Comparison of ENCODE assay signal across 11 cellular contexts in the genomic region with DNA sequence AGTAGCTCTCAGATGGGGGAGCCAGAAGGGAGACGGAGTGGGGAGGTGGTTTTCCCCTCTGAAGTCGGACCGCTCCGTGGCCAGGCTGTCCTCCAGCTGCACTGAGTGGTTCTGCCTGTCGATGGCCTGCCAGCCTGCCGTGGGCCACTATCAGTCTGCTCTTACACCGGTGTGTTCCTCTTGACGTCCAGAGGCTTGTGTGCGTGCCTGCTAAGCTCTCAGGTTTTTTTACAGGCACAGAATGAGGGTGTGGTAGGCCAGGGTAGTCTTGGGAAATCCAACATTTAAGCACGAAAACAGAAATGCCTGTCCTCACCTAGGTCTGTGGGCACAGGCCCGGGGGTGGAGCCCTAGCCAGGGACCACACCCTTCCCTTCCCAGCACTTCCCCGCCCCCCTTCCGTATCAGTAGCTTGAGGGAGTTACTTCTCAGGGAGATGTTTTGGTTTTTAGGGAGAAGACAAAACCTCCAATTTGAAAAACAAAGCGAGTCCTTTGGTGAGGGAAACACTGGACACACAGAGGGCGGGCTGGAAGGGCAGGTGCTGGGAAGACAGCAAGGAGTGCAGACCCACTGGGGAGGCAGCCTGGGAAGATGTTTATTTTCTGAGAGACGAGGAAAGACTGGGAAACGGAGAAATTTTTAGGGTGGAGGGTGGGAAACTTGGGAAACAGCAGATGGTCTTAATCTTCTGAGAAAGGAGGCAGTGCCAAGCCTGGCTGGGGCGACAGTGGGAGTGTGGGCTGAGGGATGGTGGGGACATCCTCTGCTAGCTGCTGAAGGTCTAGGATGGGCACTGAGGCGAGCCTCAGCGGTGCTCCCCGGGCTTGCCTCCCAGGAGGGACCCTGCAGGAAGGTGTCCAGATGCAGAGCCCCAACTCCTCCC.
DNase-seq lines count a peak whose midpoint lies in the region; ATAC-seq and TF ChIP-seq lines count a peak whose summit lies in the region.
"Had no signal": no experiment of that assay in that cellular context is flagged by ENCODE, and none has a peak within 500 bp of the region (broad histone marks: within the 10 kb centered on the region; RNA-seq: fewer than 3 reads in every experiment).

No MANE protein-coding gene starts in this region.

- peaks cover 8% of the 10 kb centered on the region for H3K36me3 Mint-ChIP-seq in activated naive CD8-positive, alpha-beta T cell treated with anti-CD3 and anti-CD28 coated beads, Interleukin-2, amount 10 ng/mL, durations not matched to agents 7 days and 5 days
- H3K36me3 Mint-ChIP-seq in activated naive CD8-positive, alpha-beta T cell treated with anti-CD3 and anti-CD28 coated beads for 36 hours = no peaks in the 10 kb centered on the region
- no peaks in the 10 kb centered on the region for H3K36me3 Mint-ChIP-seq in endothelial cell (ENCODE audit: low read depth, unreplicated experiment)

- H3K56ac ChIP-seq in mesendoderm (ENCODE audit: low read length) = peak overlapping the region; percentile 77

- H4K8ac ChIP-seq in mesendoderm (ENCODE audit: low read depth, low read length) = no peak overlapping the region

- H3K4me1 ChIP-seq in mesendoderm (ENCODE audit: control insufficient read depth, low read depth, low read length) (peaks cover 3% of the 10 kb centered on the region), vagina (peaks cover 53% of the 10 kb centered on the region)

- no peak overlapping the region for H3K9ac ChIP-seq in mesendoderm (ENCODE audit: low read length)

- no peak overlapping the region for H3K4ac ChIP-seq in mesendoderm (ENCODE audit: low read depth, low read length)

- H3K27me3 ChIP-seq in mesendoderm (ENCODE audit: insufficient read depth, low read length, poor library complexity) (no peaks in the 10 kb centered on the region), vagina (no peaks in the 10 kb centered on the region)

- no peak overlapping the region for H2BK120ac ChIP-seq in mesendoderm (ENCODE audit: low read depth, low read length)

- H2AK5ac ChIP-seq in mesendoderm (ENCODE audit: low read length) = no peak overlapping the region

- H3K4me2 ChIP-seq in mesendoderm (ENCODE audit: low read length) = no peak overlapping the region

- H3K27me3 Mint-ChIP-seq in activated naive CD8-positive, alpha-beta T cell treated with anti-CD3 and anti-CD28 coated beads, Interleukin-2, amount 10 ng/mL, durations not matched to agents 7 days and 5 days = peaks cover 6% of the 10 kb centered on the region
- peaks cover 18% of the 10 kb centered on the region for H3K27me3 Mint-ChIP-seq in activated naive CD8-positive, alpha-beta T cell treated with anti-CD3 and anti-CD28 coated beads for 36 hours
- H3K27me3 Mint-ChIP-seq in endothelial cell (ENCODE audit: unreplicated experiment) = peaks cover 7% of the 10 kb centered on the region
- H3K27me3 Mint-ChIP-seq: stimulated activated naive CD8-positive, alpha-beta T cell treated with anti-CD3 and anti-CD28 coated beads, Interleukin-15, Interleukin-2, amounts not matched to agents 100 ng/mL and 50 ng/mL, for 24 hours had no signal

- H3K27ac ChIP-seq in mesendoderm (ENCODE audit: low read depth, low read length) (no peak overlapping the region), vagina (peak overlapping the region; percentile 81)

- H3K9me3 Mint-ChIP-seq in activated naive CD8-positive, alpha-beta T cell treated with anti-CD3 and anti-CD28 coated beads, Interleukin-2, amount 10 ng/mL, durations not matched to agents 7 days and 5 days = peaks cover 10% of the 10 kb centered on the region
- H3K9me3 Mint-ChIP-seq in activated naive CD8-positive, alpha-beta T cell treated with anti-CD3 and anti-CD28 coated beads for 36 hours = peaks cover 3% of the 10 kb centered on the region
- no peaks in the 10 kb centered on the region for H3K9me3 Mint-ChIP-seq in endothelial cell (ENCODE audit: unreplicated experiment)

- intact Hi-C loops in vagina (cut with DNase I) = no loop called here

- POLR2A ChIA-PET in activated naive CD8-positive, alpha-beta T cell treated with anti-CD3 and anti-CD28 coated beads, Interleukin-2, amount 10 ng/mL, durations not matched to agents 7 days and 5 days (lab: Charles Lee) = no interaction called here

- H3K23ac ChIP-seq in mesendoderm (ENCODE audit: low read length) = no peak overlapping the region

- H3K4me1 Mint-ChIP-seq in activated naive CD8-positive, alpha-beta T cell treated with anti-CD3 and anti-CD28 coated beads, Interleukin-2, amount 10 ng/mL, durations not matched to agents 7 days and 5 days = peaks cover 25% of the 10 kb centered on the region
- H3K4me1 Mint-ChIP-seq in activated naive CD8-positive, alpha-beta T cell treated with anti-CD3 and anti-CD28 coated beads for 36 hours = peaks cover 3% of the 10 kb centered on the region
- peaks cover 29% of the 10 kb centered on the region for H3K4me1 Mint-ChIP-seq in endothelial cell (ENCODE audit: unreplicated experiment)

- TF ChIP-seq POLR2A in vagina (IDR thresholded peaks at IDR 0.05) = no peak

- H3K79me1 ChIP-seq in mesendoderm (ENCODE audit: low read length) = no peaks in the 10 kb centered on the region

- H2BK5ac ChIP-seq in mesendoderm (ENCODE audit: low read length) = no peak overlapping the region

- no peaks in the 10 kb centered on the region for H3K9me3 ChIP-seq in vagina

- no peak overlapping the region for H4K5ac ChIP-seq in mesendoderm (ENCODE audit: low read length)

- no peak overlapping the region for H3K4me3 Mint-ChIP-seq in activated naive CD8-positive, alpha-beta T cell treated with anti-CD3 and anti-CD28 coated beads, Interleukin-2, amount 10 ng/mL, durations not matched to agents 7 days and 5 days
- H3K4me3 Mint-ChIP-seq in activated naive CD8-positive, alpha-beta T cell treated with anti-CD3 and anti-CD28 coated beads for 36 hours = no peak overlapping the region
- H3K4me3 Mint-ChIP-seq in endothelial cell (ENCODE audit: unreplicated experiment) = peak overlapping the region; percentile 31
- H3K4me3 Mint-ChIP-seq: stimulated activated naive CD8-positive, alpha-beta T cell treated with anti-CD3 and anti-CD28 coated beads, Interleukin-15, Interleukin-2, amounts not matched to agents 100 ng/mL and 50 ng/mL, for 24 hours had no signal

- no peak overlapping the region for H3K4me3 ChIP-seq in mesendoderm (ENCODE audit: low read length)
- no peak overlapping the region for H3K4me3 ChIP-seq in vagina

- H3K79me2 ChIP-seq in mesendoderm (ENCODE audit: control insufficient read depth, insufficient read depth, low read length) = no peaks in the 10 kb centered on the region

- H3K36me3 ChIP-seq in mesendoderm (ENCODE audit: control insufficient read depth, insufficient read depth, low read length) (no peaks in the 10 kb centered on the region), vagina (no peaks in the 10 kb centered on the region)

- peak overlapping the region; percentile 24 for H3K27ac Mint-ChIP-seq in activated naive CD8-positive, alpha-beta T cell treated with anti-CD3 and anti-CD28 coated beads, Interleukin-2, amount 10 ng/mL, durations not matched to agents 7 days and 5 days
- no peak overlapping the region for H3K27ac Mint-ChIP-seq in activated naive CD8-positive, alpha-beta T cell treated with anti-CD3 and anti-CD28 coated beads for 36 hours
- peak overlapping the region; percentile 0 for H3K27ac Mint-ChIP-seq in endothelial cell (ENCODE audit: unreplicated experiment)
- H3K27ac Mint-ChIP-seq: stimulated activated naive CD8-positive, alpha-beta T cell treated with anti-CD3 and anti-CD28 coated beads, Interleukin-15, Interleukin-2, amounts not matched to agents 100 ng/mL and 50 ng/mL, for 24 hours had no signal

- no CpG with 5 or more reads among the region's 21 CpGs for WGBS in mesendoderm (ENCODE audit: extremely low coverage, insufficient coverage, low lambda C conversion rate)

- no peak overlapping the region for H3K18ac ChIP-seq in mesendoderm (ENCODE audit: low read length)

- H2BK15ac ChIP-seq in mesendoderm (replicated peaks; ENCODE audit: low read depth) = no peak overlapping the region

- no peak for DNase-seq in activated naive CD8-positive, alpha-beta T cell treated with anti-CD3 and anti-CD28 coated beads, Interleukin-2, amount 10 ng/mL, durations not matched to agents 7 days and 5 days
- no peak for DNase-seq in activated naive CD8-positive, alpha-beta T cell treated with anti-CD3 and anti-CD28 coated beads for 36 hours
- DNase-seq in endothelial cell (ENCODE audit: low spot score) (no peak), mesendoderm (no peak), vagina (ENCODE audit: extremely low spot score in 2 of 2) (no peak), NCI-H2029 treated with DMSO at 0.1 percent for 48 hours (lab: John Stamatoyannopoulos, UW) (no peak), GM19238 (ENCODE audit: insufficient read length, low spot score) (no peak)
- no peak for DNase-seq in activated CD8-positive, alpha-beta memory T cell treated with anti-CD3 and anti-CD28 coated beads, Interleukin-2, amount 50 U/mL, for 4 hours
- DNase-seq: activated naive CD4-positive, alpha-beta T cell treated with Interleukin-2 at 50 U/mL for 16 hours; NCI-H1092 had no signal

- no peak for ATAC-seq in activated naive CD8-positive, alpha-beta T cell treated with anti-CD3 and anti-CD28 coated beads, Interleukin-2, amount 10 ng/mL, durations not matched to agents 7 days and 5 days (ENCODE audit: low read depth)

- TF ChIP-seq CTCF in endothelial cell (IDR thresholded peaks at IDR 0.05; ENCODE audit: unreplicated experiment) (no peak), vagina (IDR thresholded peaks at IDR 0.05) (no peak)
